ENCODE assay signal across 12 cellular contexts in the genomic region with DNA sequence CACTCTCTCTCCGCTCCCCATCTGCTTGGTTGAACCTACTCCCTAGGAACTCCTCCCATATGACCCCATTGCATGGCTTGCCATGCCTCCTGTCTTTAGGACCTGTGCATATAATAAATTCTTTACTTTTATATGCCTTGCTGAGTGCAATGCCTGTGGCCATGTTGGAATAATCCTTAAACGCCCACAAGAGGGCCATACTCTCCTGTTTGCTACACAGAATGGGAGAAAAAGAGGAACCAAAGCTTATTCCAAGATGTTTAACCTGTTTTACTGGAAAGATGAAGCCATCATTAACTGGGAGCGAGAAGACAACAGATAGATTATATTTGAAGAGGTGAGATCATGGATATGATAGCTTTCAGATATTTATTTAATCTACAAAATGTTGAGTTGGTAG.
A peak's percentile ranks its signal among the peaks of the same experiment; 100 is the strongest.
DNase-seq lines count a peak whose midpoint lies in the region; ATAC-seq and TF ChIP-seq lines count a peak whose summit lies in the region.
"Had no signal": no experiment of that assay in that cellular context is flagged by ENCODE, and none has a peak within 500 bp of the region (broad histone marks: within the 10 kb centered on the region; RNA-seq: fewer than 3 reads in every experiment).

No MANE protein-coding gene starts in this region.

- H3K9me3 ChIP-seq in SK-N-SH, result no peaks in the 10 kb centered on the region
- H3K9me3 ChIP-seq in smooth muscle cell (replicated peaks; ENCODE audit: low read depth), result no peaks in the 10 kb centered on the region
- H3K9me3 ChIP-seq: Peyer's patch had no signal

- H3K79me2 ChIP-seq in SK-N-SH (ENCODE audit: insufficient read depth), result no peaks in the 10 kb centered on the region
- H3K79me2 ChIP-seq in smooth muscle cell (ENCODE audit: low read depth), result no peaks in the 10 kb centered on the region

- H3K4me3 Mint-ChIP-seq in activated CD8-positive, alpha-beta T cell treated with anti-CD3 and anti-CD28 coated beads, Interleukin-2, amount 10 ng/mL, durations not matched to agents 7 days and 5 days, result no peak overlapping the region
- H3K4me3 Mint-ChIP-seq in stimulated activated memory B cell treated with anti-CD40 and anti-IgM and Interleukin-4, amounts not matched to agents 10 μg/mL and 1 μg/mL and 100 μg/mL, for 72 hours, result no peak overlapping the region
- H3K4me3 Mint-ChIP-seq: activated naive CD4-positive, alpha-beta T cell treated with anti-CD3 and anti-CD28 coated beads for 36 hours had no signal

- no peaks in the 10 kb centered on the region for H3K9me2 ChIP-seq in SK-N-SH

- no peak overlapping the region for H2AFZ ChIP-seq in SK-N-SH (ENCODE audit: low read depth)
- no peak overlapping the region for H2AFZ ChIP-seq in smooth muscle cell (ENCODE audit: low read depth)

- TF ChIP-seq CTCF in SK-N-SH (IDR thresholded peaks at IDR 0.05) (no peak), smooth muscle cell (IDR thresholded peaks at IDR 0.05; ENCODE audit: borderline replicate concordance, insufficient read depth, poor library complexity, severe bottlenecking) (peak; percentile 16)

- H3K36me3 Mint-ChIP-seq in activated CD8-positive, alpha-beta T cell treated with anti-CD3 and anti-CD28 coated beads, Interleukin-2, amount 10 ng/mL, durations not matched to agents 7 days and 5 days (ENCODE audit: low read depth), result no peaks in the 10 kb centered on the region
- H3K36me3 Mint-ChIP-seq in stimulated activated memory B cell treated with anti-CD40 and anti-IgM and Interleukin-4, amounts not matched to agents 10 μg/mL and 1 μg/mL and 100 μg/mL, for 72 hours, result no peaks in the 10 kb centered on the region

- no peak overlapping the region for H3K27ac Mint-ChIP-seq in activated CD8-positive, alpha-beta T cell treated with anti-CD3 and anti-CD28 coated beads, Interleukin-2, amount 10 ng/mL, durations not matched to agents 7 days and 5 days
- H3K27ac Mint-ChIP-seq in stimulated activated memory B cell treated with anti-CD40 and anti-IgM and Interleukin-4, amounts not matched to agents 10 μg/mL and 1 μg/mL and 100 μg/mL, for 72 hours, result no peak overlapping the region
- H3K27ac Mint-ChIP-seq: activated naive CD4-positive, alpha-beta T cell treated with anti-CD3 and anti-CD28 coated beads for 36 hours had no signal

- no peak overlapping the region for H3K27ac ChIP-seq in SK-N-SH (ENCODE audit: low read depth in 2 of 2, low read length in 1 of 2)
- no peak overlapping the region for H3K27ac ChIP-seq in smooth muscle cell (ENCODE audit: low read depth)
- H3K27ac ChIP-seq: Peyer's patch had no signal

- POLR2A ChIA-PET in SK-N-SH (lab: Yijun Ruan, JAX), result no interaction called here
- POLR2A ChIA-PET in activated CD8-positive, alpha-beta T cell treated with anti-CD3 and anti-CD28 coated beads, Interleukin-2, amount 10 ng/mL, durations not matched to agents 7 days and 5 days (lab: Charles Lee), result no interaction called here

- no peaks in the 10 kb centered on the region for H3K4me1 Mint-ChIP-seq in activated CD8-positive, alpha-beta T cell treated with anti-CD3 and anti-CD28 coated beads, Interleukin-2, amount 10 ng/mL, durations not matched to agents 7 days and 5 days (ENCODE audit: low read depth)
- no peaks in the 10 kb centered on the region for H3K4me1 Mint-ChIP-seq in stimulated activated memory B cell treated with anti-CD40 and anti-IgM and Interleukin-4, amounts not matched to agents 10 μg/mL and 1 μg/mL and 100 μg/mL, for 72 hours

- H4K20me1 ChIP-seq in SK-N-SH (ENCODE audit: insufficient read depth) (no peaks in the 10 kb centered on the region), smooth muscle cell (ENCODE audit: low read depth) (no peaks in the 10 kb centered on the region)
- H4K20me1 ChIP-seq: BLaER1 treated with 17β-estradiol and CSF1 and Interleukin-3, amounts not matched to agents 10 nM and 100 nM had no signal

- TF ChIP-seq EP300 in SK-N-SH (IDR thresholded peaks at IDR 0.05; ENCODE audit: borderline replicate concordance in 1 of 2, low read depth in 1 of 2, low read length in 1 of 2), result no peak

- no peaks in the 10 kb centered on the region for H3K27me3 Mint-ChIP-seq in activated CD8-positive, alpha-beta T cell treated with anti-CD3 and anti-CD28 coated beads, Interleukin-2, amount 10 ng/mL, durations not matched to agents 7 days and 5 days (ENCODE audit: low read depth)
- no peaks in the 10 kb centered on the region for H3K27me3 Mint-ChIP-seq in stimulated activated memory B cell treated with anti-CD40 and anti-IgM and Interleukin-4, amounts not matched to agents 10 μg/mL and 1 μg/mL and 100 μg/mL, for 72 hours

- H3F3A ChIP-seq in SK-N-SH (replicated peaks; ENCODE audit: insufficient read depth) (no peaks in the 10 kb centered on the region), smooth muscle cell (ENCODE audit: low read depth) (no peaks in the 10 kb centered on the region)

- CTCF ChIA-PET in SK-N-SH (lab: Yijun Ruan, JAX), result interaction anchor here (0.6 to 0.9 kb wide), 2 partner anchors 464 to 473 kb away, joined by 3 to 6 read pairs; no protein-coding TSS in a partner anchor
- CTCF ChIA-PET in activated CD8-positive, alpha-beta T cell treated with anti-CD3 and anti-CD28 coated beads, Interleukin-2, amount 10 ng/mL, durations not matched to agents 7 days and 5 days (lab: Charles Lee), result no interaction called here

- H3K4me1 ChIP-seq in SK-N-SH (ENCODE audit: control insufficient read depth in 1 of 2, insufficient read depth in 2 of 2, low read depth in 1 of 2, low read length in 1 of 2) (no peaks in the 10 kb centered on the region), smooth muscle cell (ENCODE audit: low read depth) (no peaks in the 10 kb centered on the region)
- H3K4me1 ChIP-seq: Peyer's patch had no signal

- 38% methylated on average over 3 of the region's 3 CpGs for WGBS in SK-N-SH (ENCODE audit: low lambda C conversion rate)
- 63% methylated on average over 3 of the region's 3 CpGs for WGBS in smooth muscle cell (ENCODE audit: low lambda C conversion rate)

- H3K9me3 Mint-ChIP-seq in activated CD8-positive, alpha-beta T cell treated with anti-CD3 and anti-CD28 coated beads, Interleukin-2, amount 10 ng/mL, durations not matched to agents 7 days and 5 days (ENCODE audit: insufficient read depth), result peaks cover 7% of the 10 kb centered on the region
- H3K9me3 Mint-ChIP-seq in stimulated activated memory B cell treated with anti-CD40 and anti-IgM and Interleukin-4, amounts not matched to agents 10 μg/mL and 1 μg/mL and 100 μg/mL, for 72 hours, result peaks cover 14% of the 10 kb centered on the region

- ATAC-seq in SK-N-SH treated with all-trans-retinoic acid at 6 μM for 48 hours (no peak), HG03045 (IDR thresholded peaks at IDR 0.05; ENCODE audit: unreplicated experiment) (no peak)
- no peak for ATAC-seq in activated CD8-positive, alpha-beta T cell treated with anti-CD3 and anti-CD28 coated beads, Interleukin-2, amount 10 ng/mL, durations not matched to agents 7 days and 5 days
- ATAC-seq in stimulated activated memory B cell treated with anti-CD40 and anti-IgM and Interleukin-4, amounts not matched to agents 10 μg/mL and 1 μg/mL and 100 μg/mL, for 72 hours, result no peak

- H3K4me2 ChIP-seq in SK-N-SH (no peak overlapping the region), smooth muscle cell (no peak overlapping the region)

- H3K27me3 ChIP-seq in SK-N-SH (ENCODE audit: insufficient read depth), result no peaks in the 10 kb centered on the region
- H3K27me3 ChIP-seq in smooth muscle cell (ENCODE audit: low read depth), result peaks cover 10% of the 10 kb centered on the region
- H3K27me3 ChIP-seq: BLaER1 treated with 17β-estradiol and CSF1 and Interleukin-3, amounts not matched to agents 10 nM and 100 nM; Peyer's patch had no signal

- no peak overlapping the region for H3K9ac ChIP-seq in SK-N-SH
- H3K9ac ChIP-seq in smooth muscle cell (ENCODE audit: low read depth), result no peak overlapping the region
- H3K9ac ChIP-seq: BLaER1 treated with 17β-estradiol and CSF1 and Interleukin-3, amounts not matched to agents 10 nM and 100 nM had no signal

- H3K36me3 ChIP-seq in SK-N-SH (replicated peaks in 1 of 2; ENCODE audit: control insufficient read depth in 1 of 2, insufficient read depth in 2 of 2, low read length in 1 of 2) (no peaks in the 10 kb centered on the region), smooth muscle cell (ENCODE audit: low read depth) (no peaks in the 10 kb centered on the region)
- H3K36me3 ChIP-seq: BLaER1 treated with 17β-estradiol and CSF1 and Interleukin-3, amounts not matched to agents 10 nM and 100 nM; Peyer's patch had no signal

- no peak for DNase-seq in SK-N-SH
- DNase-seq in NCI-H69 (lab: John Stamatoyannopoulos, UW), result peak; percentile 27
- DNase-seq in fibroblast of gingiva (ENCODE audit: low read depth), result peak; percentile 32
- no peak for DNase-seq in smooth muscle cell (lab: John Stamatoyannopoulos, UW; ENCODE audit: unreplicated experiment)
- DNase-seq in activated CD8-positive, alpha-beta T cell treated with anti-CD3 and anti-CD28 coated beads, Interleukin-2, amount 10 ng/mL, durations not matched to agents 7 days and 5 days, result no peak
- DNase-seq: activated naive CD4-positive, alpha-beta T cell treated with anti-CD3 and anti-CD28 coated beads for 36 hours; islet precursor cell; Peyer's patch had no signal

- TF ChIP-seq RAD21 in SK-N-SH (IDR thresholded peaks at IDR 0.05; ENCODE audit: low read length), result peak; percentile 33; the same call in 1 of the 2 replicates

- H3K4me3 ChIP-seq in SK-N-SH (ENCODE audit: low read depth in 2 of 2, low read length in 1 of 2) (no peak overlapping the region), smooth muscle cell (no peak overlapping the region)
- H3K4me3 ChIP-seq: BLaER1 treated with 17β-estradiol and CSF1 and Interleukin-3, amounts not matched to agents 10 nM and 100 nM; Peyer's patch had no signal

TF ChIP-seq in SK-N-SH, 30 proteins besides CTCF, POLR2A, EP300 and RAD21 (continues in another document):
- TF ChIP-seq NRF1 (IDR thresholded peaks at IDR 0.05; ENCODE audit: low read depth, low read length), result no peak
- no peak for TF ChIP-seq RXRA (IDR thresholded peaks at IDR 0.05; ENCODE audit: borderline replicate concordance, low read depth)
- no peak for TF ChIP-seq GABPA (IDR thresholded peaks at IDR 0.05; ENCODE audit: low read depth)
- no peak for TF ChIP-seq SIN3A (IDR thresholded peaks at IDR 0.05; ENCODE audit: borderline replicate concordance, low read depth, low read length)
- no peak for TF ChIP-seq ELF1 (IDR thresholded peaks at IDR 0.05)
- TF ChIP-seq NFIC (IDR thresholded peaks at IDR 0.05; ENCODE audit: borderline replicate concordance), result no peak
- no peak for TF ChIP-seq MXI1 (IDR thresholded peaks at IDR 0.05; ENCODE audit: low read depth, low read length)

TF ChIP-seq in SK-N-SH treated with all-trans-retinoic acid at 6 μM for 48 hours, 23 proteins besides CTCF, POLR2A, EP300 and RAD21 (continues in another document):
- TF ChIP-seq ZNF565 (CRISPR knock-in tag; conservative IDR thresholded peaks at IDR 0.05; ENCODE audit: low read depth) (no peak), CSDC2 (CRISPR knock-in tag; IDR thresholded peaks at IDR 0.05) (no peak), TOX (CRISPR knock-in tag; IDR thresholded peaks at IDR 0.05; ENCODE audit: borderline replicate concordance) (no peak), ZFP30 (CRISPR knock-in tag; IDR thresholded peaks at IDR 0.05) (no peak), OSR1 (CRISPR knock-in tag; IDR thresholded peaks at IDR 0.05) (no peak)

Comparison
In these comparisons a context has a peak if more than half of its experiments do, and no peak if none do; other contexts are left out.
1. DNase-seq: peak in NCI-H69 (single experiment) and fibroblast of gingiva (single experiment); none in SK-N-SH (single experiment), smooth muscle cell (single experiment) and activated CD8-positive, alpha-beta T cell treated with anti-CD3 and anti-CD28 coated beads, Interleukin-2, amount 10 ng/mL, durations not matched to agents 7 days and 5 days (single experiment).